In genomic region chr11:133650082-133650481, GRCh38 we compare ENCODE assay signal across 21 cellular contexts.
"Had no signal": no experiment of that assay in that cellular context is flagged by ENCODE, and none has a peak within 500 bp of the region (broad histone marks: within the 10 kb centered on the region; RNA-seq: fewer than 3 reads in every experiment).

No MANE protein-coding gene starts in this region.

- H3K27me3 ChIP-seq: colonic mucosa, esophagus squamous epithelium, gastrocnemius medialis had no signal

- H3K27ac ChIP-seq: colonic mucosa, epithelial cell of prostate, esophagus squamous epithelium, gastrocnemius medialis, heart right ventricle, left lung, lower lobe of right lung had no signal

- DNase-seq: cerebellar nuclear complex; colonic mucosa; cortex of kidney; effector CD8-positive, alpha-beta T cell; effector memory CD8-positive, alpha-beta T cell; erythroblast; esophagus squamous epithelium; foreskin fibroblast; foreskin melanocyte; gastrocnemius medialis; glutamatergic neuron; head of caudate nucleus; heart right ventricle; hippocampal formation; left cardiac atrium; left lung; lower lobe of right lung; mesenchymal stem cell; mucosa of descending colon had no signal

- H3K4me3 ChIP-seq: colonic mucosa, esophagus squamous epithelium, gastrocnemius medialis, heart right ventricle, left lung, lower lobe of right lung, mucosa of descending colon had no signal

- ATAC-seq: effector memory CD8-positive, alpha-beta T cell; esophagus mucosa; gastrocnemius medialis; left cardiac atrium; left lung; lower lobe of right lung; mucosa of descending colon had no signal

- H3K4me1 ChIP-seq: colonic mucosa, esophagus squamous epithelium, gastrocnemius medialis, heart right ventricle, left lung, lower lobe of right lung had no signal

- H3K9me3 ChIP-seq: colonic mucosa, esophagus squamous epithelium, gastrocnemius medialis, heart right ventricle, left lung, lower lobe of right lung had no signal

- H3K36me3 ChIP-seq: colonic mucosa, esophagus squamous epithelium, gastrocnemius medialis, heart right ventricle, left lung, lower lobe of right lung had no signal
